Comparison of ENCODE assay signal across 1 cellular context in the genomic region with DNA sequence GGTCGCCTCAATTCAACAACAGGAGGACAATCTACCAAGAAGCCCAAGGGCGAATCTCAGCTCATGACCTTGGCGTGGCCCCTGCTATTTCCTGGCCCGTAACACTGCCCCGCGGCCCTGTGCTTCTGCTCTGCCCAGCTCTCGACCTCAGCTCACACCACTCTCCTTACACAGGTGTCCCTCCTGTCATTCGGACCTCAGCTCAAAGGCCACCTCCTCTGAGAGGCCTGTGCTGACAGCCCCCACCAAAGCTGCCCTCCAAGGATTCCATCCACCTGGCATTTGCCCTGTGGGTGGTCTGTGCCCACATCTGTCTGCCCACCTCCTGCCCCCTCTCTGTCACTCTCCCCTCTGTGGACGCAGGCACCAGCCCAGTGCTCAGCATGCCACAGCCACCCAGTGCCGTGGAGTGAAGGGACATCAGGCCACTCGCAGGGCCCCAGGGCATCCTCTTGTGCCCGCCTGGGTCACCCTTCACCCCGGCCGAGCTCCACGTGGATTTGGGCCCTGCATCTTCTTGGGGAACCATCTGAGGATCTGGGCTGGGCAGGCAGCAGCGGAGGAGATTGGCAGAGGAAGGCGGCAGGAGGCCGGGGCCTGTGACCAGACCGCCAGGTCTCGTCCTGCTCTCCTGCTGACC.
TF ChIP-seq lines count a peak whose summit lies in the region.

No MANE protein-coding gene starts in this region.

TF ChIP-seq in IMR-90, 13 proteins besides CTCF, POLR2A, EP300 and RAD21:
- TF ChIP-seq, protein P1, sequence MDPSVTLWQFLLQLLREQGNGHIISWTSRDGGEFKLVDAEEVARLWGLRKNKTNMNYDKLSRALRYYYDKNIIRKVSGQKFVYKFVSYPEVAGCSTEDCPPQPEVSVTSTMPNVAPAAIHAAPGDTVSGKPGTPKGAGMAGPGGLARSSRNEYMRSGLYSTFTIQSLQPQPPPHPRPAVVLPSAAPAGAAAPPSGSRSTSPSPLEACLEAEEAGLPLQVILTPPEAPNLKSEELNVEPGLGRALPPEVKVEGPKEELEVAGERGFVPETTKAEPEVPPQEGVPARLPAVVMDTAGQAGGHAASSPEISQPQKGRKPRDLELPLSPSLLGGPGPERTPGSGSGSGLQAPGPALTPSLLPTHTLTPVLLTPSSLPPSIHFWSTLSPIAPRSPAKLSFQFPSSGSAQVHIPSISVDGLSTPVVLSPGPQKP (IDR thresholded peaks at IDR 0.05; ENCODE audit: borderline replicate concordance, low read depth, low read length): no peak
- TF ChIP-seq, protein P2, sequence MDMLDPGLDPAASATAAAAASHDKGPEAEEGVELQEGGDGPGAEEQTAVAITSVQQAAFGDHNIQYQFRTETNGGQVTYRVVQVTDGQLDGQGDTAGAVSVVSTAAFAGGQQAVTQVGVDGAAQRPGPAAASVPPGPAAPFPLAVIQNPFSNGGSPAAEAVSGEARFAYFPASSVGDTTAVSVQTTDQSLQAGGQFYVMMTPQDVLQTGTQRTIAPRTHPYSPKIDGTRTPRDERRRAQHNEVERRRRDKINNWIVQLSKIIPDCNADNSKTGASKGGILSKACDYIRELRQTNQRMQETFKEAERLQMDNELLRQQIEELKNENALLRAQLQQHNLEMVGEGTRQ (IDR thresholded peaks at IDR 0.05; ENCODE audit: low read depth, low read length): no peak
- TF ChIP-seq BHLHE40 (IDR thresholded peaks at IDR 0.05; ENCODE audit: low read depth, low read length) (no peak), FOS (IDR thresholded peaks at IDR 0.05; ENCODE audit: low read depth, low read length) (no peak), NFE2L2 (IDR thresholded peaks at IDR 0.05; ENCODE audit: low read depth, low read length) (no peak), SMC3 (IDR thresholded peaks at IDR 0.05; ENCODE audit: low read depth, low read length) (no peak)
TF ChIP-seq in IMR-90: peak in this region for 0.
